In the genomic region with DNA sequence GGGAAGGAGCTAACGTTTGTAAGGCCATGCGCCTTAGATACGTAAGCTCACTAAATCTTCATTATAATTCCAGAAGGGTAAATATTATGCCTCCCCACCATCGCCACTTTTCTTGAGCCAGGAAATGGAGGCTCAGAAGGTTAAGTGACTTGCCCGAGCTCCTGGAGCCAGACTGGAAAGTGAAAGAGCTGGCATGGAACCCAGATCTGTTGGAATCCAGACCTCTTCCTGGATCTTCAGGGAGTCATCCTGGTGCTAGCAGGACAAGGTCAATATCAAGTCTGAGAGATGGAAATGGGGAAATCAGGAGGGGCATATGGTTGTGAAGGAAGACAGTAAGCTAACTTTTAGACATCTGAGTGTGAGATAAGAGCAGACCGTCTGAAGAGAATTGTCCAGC, we compare ENCODE assay signal across 19 cellular contexts. TPM values are rescaled to one million over a fixed set of nuclear protein-coding genes. Genes with fewer than 3 reads are reported as not detected.
DNase-seq lines count a peak whose midpoint lies in the region; ATAC-seq and TF ChIP-seq lines count a peak whose summit lies in the region.
"Had no signal": no experiment of that assay in that cellular context is flagged by ENCODE, and none has a peak within 500 bp of the region (broad histone marks: within the 10 kb centered on the region; RNA-seq: fewer than 3 reads in every experiment).

No MANE protein-coding gene starts in this region.

- WGBS in urinary bladder, result 40% methylated on average over 6 of the region's 6 CpGs

- peak; percentile 37 for ATAC-seq in left colon
- ATAC-seq: HCT116, K562 had no signal

- H3K4me1 ChIP-seq in urinary bladder (ENCODE audit: insufficient read depth), result no peaks in the 10 kb centered on the region
- H3K4me1 ChIP-seq: SJSA1 had no signal

- H3K27ac ChIP-seq in coronary artery (peak overlapping the region in 1 of 2 donors; percentile 21), urinary bladder (ENCODE audit: low read depth) (peak overlapping the region; percentile 6), brain microvascular endothelial cell (no peak overlapping the region)
- H3K27ac ChIP-seq: SJSA1 had no signal

- intact Hi-C loops in left colon (cut with DNase I, micrococcal nuclease), result no loop called here

- peak; percentile 54 for DNase-seq in M059J (ENCODE audit: low read depth)
- no peak for DNase-seq in coronary artery (ENCODE audit: low spot score)
- DNase-seq in left colon, result no peak
- DNase-seq in brain microvascular endothelial cell, result no peak
- no peak for DNase-seq in stimulated activated CD8-positive, alpha-beta memory T cell treated with anti-CD3 and anti-CD28 coated beads, Interleukin-4, amount 100 ng/mL, for 48 hours
- no peak for DNase-seq in cerebellum (ENCODE audit: low spot score)
- DNase-seq: AML-193, COR-L47, NCI-H1048, NCI-H1436 treated with DMSO at 0.1 percent for 48 hours, NCI-H2029 treated with DMSO at 0.1 percent for 48 hours, NCI-H2171 treated with DMSO at 0.1 percent for 48 hours, NCI-H748 treated with DMSO at 0.1 percent for 48 hours had no signal

- in situ Hi-C loops in brain microvascular endothelial cell (cut with HindIII; ENCODE audit: low pct_ligation_motif_present, low sequenced_read_pairs), result no loop called here

- H3K4me3 ChIP-seq in coronary artery (peak overlapping the region; percentile 4), urinary bladder (ENCODE audit: low read depth, low read length) (no peak overlapping the region), brain microvascular endothelial cell (ENCODE audit: low read depth, low read length) (no peak overlapping the region)
- H3K4me3 ChIP-seq: K562, SJSA1 had no signal

- H3K36me3 ChIP-seq in urinary bladder (ENCODE audit: insufficient read depth), result no peaks in the 10 kb centered on the region
- H3K36me3 ChIP-seq in brain microvascular endothelial cell (replicated peaks), result no peaks in the 10 kb centered on the region
- H3K36me3 ChIP-seq: SJSA1 had no signal

- H3K27me3 ChIP-seq in brain microvascular endothelial cell (replicated peaks), result no peaks in the 10 kb centered on the region

- TF ChIP-seq CTCF in coronary artery (IDR thresholded peaks at IDR 0.05), result no peak
- TF ChIP-seq CTCF in brain microvascular endothelial cell (IDR thresholded peaks at IDR 0.05; ENCODE audit: low read depth, low read length, missing control alignments), result no peak

RNA-seq across cellular contexts. Expression of gene TMEM200A, which starts 6.1 kb away (rescaled TPM):
- total RNA-seq in M059J (2014; rRNA removed; shearing (Covaris generic)), result 33.1 and 38.3 TPM in 2 replicates
- total RNA-seq in left colon (10 to 100 TPM; 24.6 to 26.9 TPM), urinary bladder (24.8 TPM), cerebellum (12.0 TPM)
- polyA plus RNA-seq in urinary bladder, result 9.5 TPM
- total RNA-seq: NCI-H460 had no signal
- polyA plus RNA-seq: CD14-positive monocyte, K562 had no signal
